2 cellular contexts compared by ENCODE assay signal in the genomic region with DNA sequence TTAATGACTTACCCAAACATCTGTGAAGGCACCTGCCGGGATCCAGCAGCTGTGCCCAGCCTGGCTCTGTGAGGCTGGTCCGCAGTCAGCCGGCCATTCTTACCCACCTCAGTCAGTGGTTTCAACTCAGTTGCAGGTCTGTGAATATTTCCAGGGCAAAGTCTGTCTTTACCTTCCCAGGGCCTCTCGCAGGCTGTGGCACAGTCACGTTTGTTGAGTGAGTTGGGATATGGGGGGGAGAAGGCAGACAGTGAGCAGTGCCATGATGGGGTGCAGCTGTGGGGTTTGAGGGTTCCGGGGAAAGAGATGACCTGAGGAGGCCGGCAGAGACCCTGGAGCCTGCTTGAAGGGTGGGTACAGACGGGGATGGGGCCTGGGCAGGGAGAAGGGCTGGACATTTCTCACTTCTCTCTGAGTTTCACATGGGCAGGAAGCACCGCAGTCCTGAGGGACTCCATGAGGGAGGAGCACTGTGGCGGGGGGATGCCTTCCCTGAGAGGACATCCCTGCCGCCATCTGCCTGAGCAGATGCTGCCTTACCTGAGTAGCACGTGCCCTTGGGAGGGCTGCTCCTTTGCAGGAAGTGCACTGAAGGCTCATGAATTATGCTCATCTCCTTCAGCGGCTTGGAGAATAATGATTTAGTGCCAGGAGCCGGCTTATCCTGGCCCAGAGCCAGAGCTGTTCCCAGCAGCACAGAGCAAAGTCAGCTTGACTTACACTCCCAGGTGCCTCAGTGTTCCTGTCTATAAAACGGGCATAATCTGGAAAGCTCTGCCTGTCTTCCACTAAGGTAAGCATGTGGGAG.
TF ChIP-seq lines count a peak whose summit lies in the region.

No MANE protein-coding gene starts in this region.

TF ChIP-seq in GM23338, 12 proteins besides CTCF, POLR2A, EP300 and RAD21 (continues in another document):
- no peak for TF ChIP-seq CREB1 (CRISPR knock-in tag; IDR thresholded peaks at IDR 0.05; ENCODE audit: low read depth)
- no peak for TF ChIP-seq JUNB (IDR thresholded peaks at IDR 0.05; ENCODE audit: unreplicated experiment)
- TF ChIP-seq, protein P1, sequence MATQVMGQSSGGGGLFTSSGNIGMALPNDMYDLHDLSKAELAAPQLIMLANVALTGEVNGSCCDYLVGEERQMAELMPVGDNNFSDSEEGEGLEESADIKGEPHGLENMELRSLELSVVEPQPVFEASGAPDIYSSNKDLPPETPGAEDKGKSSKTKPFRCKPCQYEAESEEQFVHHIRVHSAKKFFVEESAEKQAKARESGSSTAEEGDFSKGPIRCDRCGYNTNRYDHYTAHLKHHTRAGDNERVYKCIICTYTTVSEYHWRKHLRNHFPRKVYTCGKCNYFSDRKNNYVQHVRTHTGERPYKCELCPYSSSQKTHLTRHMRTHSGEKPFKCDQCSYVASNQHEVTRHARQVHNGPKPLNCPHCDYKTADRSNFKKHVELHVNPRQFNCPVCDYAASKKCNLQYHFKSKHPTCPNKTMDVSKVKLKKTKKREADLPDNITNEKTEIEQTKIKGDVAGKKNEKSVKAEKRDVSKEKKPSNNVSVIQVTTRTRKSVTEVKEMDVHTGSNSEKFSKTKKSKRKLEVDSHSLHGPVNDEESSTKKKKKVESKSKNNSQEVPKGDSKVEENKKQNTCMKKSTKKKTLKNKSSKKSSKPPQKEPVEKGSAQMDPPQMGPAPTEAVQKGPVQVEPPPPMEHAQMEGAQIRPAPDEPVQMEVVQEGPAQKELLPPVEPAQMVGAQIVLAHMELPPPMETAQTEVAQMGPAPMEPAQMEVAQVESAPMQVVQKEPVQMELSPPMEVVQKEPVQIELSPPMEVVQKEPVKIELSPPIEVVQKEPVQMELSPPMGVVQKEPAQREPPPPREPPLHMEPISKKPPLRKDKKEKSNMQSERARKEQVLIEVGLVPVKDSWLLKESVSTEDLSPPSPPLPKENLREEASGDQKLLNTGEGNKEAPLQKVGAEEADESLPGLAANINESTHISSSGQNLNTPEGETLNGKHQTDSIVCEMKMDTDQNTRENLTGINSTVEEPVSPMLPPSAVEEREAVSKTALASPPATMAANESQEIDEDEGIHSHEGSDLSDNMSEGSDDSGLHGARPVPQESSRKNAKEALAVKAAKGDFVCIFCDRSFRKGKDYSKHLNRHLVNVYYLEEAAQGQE (IDR thresholded peaks at IDR 0.05; ENCODE audit: unreplicated experiment), result no peak
- TF ChIP-seq, protein P2, sequence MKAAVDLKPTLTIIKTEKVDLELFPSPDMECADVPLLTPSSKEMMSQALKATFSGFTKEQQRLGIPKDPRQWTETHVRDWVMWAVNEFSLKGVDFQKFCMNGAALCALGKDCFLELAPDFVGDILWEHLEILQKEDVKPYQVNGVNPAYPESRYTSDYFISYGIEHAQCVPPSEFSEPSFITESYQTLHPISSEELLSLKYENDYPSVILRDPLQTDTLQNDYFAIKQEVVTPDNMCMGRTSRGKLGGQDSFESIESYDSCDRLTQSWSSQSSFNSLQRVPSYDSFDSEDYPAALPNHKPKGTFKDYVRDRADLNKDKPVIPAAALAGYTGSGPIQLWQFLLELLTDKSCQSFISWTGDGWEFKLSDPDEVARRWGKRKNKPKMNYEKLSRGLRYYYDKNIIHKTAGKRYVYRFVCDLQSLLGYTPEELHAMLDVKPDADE (IDR thresholded peaks at IDR 0.05), result no peak
- TF ChIP-seq, protein P3, sequence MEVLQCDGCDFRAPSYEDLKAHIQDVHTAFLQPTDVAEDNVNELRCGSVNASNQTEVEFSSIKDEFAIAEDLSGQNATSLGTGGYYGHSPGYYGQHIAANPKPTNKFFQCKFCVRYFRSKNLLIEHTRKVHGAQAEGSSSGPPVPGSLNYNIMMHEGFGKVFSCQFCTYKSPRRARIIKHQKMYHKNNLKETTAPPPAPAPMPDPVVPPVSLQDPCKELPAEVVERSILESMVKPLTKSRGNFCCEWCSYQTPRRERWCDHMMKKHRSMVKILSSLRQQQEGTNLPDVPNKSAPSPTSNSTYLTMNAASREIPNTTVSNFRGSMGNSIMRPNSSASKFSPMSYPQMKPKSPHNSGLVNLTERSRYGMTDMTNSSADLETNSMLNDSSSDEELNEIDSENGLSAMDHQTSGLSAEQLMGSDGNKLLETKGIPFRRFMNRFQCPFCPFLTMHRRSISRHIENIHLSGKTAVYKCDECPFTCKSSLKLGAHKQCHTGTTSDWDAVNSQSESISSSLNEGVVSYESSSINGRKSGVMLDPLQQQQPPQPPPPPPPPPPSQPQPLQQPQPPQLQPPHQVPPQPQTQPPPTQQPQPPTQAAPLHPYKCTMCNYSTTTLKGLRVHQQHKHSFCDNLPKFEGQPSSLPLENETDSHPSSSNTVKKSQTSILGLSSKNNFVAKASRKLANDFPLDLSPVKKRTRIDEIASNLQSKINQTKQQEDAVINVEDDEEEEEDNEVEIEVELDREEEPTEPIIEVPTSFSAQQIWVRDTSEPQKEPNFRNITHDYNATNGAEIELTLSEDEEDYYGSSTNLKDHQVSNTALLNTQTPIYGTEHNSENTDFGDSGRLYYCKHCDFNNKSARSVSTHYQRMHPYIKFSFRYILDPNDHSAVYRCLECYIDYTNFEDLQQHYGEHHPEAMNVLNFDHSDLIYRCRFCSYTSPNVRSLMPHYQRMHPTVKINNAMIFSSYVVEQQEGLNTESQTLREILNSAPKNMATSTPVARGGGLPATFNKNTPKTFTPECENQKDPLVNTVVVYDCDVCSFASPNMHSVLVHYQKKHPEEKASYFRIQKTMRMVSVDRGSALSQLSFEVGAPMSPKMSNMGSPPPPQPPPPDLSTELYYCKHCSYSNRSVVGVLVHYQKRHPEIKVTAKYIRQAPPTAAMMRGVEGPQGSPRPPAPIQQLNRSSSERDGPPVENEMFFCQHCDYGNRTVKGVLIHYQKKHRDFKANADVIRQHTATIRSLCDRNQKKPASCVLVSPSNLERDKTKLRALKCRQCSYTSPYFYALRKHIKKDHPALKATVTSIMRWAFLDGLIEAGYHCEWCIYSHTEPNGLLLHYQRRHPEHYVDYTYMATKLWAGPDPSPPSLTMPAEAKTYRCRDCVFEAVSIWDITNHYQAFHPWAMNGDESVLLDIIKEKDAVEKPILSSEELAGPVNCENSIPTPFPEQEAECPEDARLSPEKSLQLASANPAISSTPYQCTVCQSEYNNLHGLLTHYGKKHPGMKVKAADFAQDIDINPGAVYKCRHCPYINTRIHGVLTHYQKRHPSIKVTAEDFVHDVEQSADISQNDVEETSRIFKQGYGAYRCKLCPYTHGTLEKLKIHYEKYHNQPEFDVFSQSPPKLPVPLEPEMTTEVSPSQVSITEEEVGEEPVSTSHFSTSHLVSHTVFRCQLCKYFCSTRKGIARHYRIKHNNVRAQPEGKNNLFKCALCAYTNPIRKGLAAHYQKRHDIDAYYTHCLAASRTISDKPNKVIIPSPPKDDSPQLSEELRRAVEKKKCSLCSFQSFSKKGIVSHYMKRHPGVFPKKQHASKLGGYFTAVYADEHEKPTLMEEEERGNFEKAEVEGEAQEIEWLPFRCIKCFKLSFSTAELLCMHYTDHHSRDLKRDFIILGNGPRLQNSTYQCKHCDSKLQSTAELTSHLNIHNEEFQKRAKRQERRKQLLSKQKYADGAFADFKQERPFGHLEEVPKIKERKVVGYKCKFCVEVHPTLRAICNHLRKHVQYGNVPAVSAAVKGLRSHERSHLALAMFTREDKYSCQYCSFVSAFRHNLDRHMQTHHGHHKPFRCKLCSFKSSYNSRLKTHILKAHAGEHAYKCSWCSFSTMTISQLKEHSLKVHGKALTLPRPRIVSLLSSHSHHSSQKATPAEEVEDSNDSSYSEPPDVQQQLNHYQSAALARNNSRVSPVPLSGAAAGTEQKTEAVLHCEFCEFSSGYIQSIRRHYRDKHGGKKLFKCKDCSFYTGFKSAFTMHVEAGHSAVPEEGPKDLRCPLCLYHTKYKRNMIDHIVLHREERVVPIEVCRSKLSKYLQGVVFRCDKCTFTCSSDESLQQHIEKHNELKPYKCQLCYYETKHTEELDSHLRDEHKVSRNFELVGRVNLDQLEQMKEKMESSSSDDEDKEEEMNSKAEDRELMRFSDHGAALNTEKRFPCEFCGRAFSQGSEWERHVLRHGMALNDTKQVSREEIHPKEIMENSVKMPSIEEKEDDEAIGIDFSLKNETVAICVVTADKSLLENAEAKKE (CRISPR knock-in tag; IDR thresholded peaks at IDR 0.05), result no peak
- TF ChIP-seq ZNF331 (CRISPR knock-in tag; IDR thresholded peaks at IDR 0.05; ENCODE audit: low read depth), result no peak
- no peak for TF ChIP-seq ZNF114 (CRISPR knock-in tag; IDR thresholded peaks at IDR 0.05)

TF ChIP-seq in HepG2, 621 proteins besides CTCF, POLR2A, EP300 and RAD21 (continues in another document):
- TF ChIP-seq ZNF839 (CRISPR knock-in tag; IDR thresholded peaks at IDR 0.05; ENCODE audit: borderline replicate concordance), result no peak
- TF ChIP-seq SOX13 (IDR thresholded peaks at IDR 0.05), result no peak
- 0 out of 4 replicates have a peak, but pooled peaks of 1 of the 2 experiments have one; percentile 14 for TF ChIP-seq SOX13 (CRISPR knock-in tag; conservative IDR thresholded peaks at IDR 0.05 in 1 of 2, IDR thresholded peaks at IDR 0.05 in 1 of 2)
- no peak for TF ChIP-seq NONO (IDR thresholded peaks at IDR 0.05)
- TF ChIP-seq NONO (CRISPR knock-in tag; conservative IDR thresholded peaks at IDR 0.05), result no peak
- no peak for TF ChIP-seq NCOA1 (CRISPR knock-in tag; IDR thresholded peaks at IDR 0.05)
- no peak for TF ChIP-seq ZNF788 (CRISPR knock-in tag; IDR thresholded peaks at IDR 0.05; ENCODE audit: borderline replicate concordance)
- TF ChIP-seq RARG (CRISPR knock-in tag; IDR thresholded peaks at IDR 0.05; ENCODE audit: low read depth), result no peak
- TF ChIP-seq BRD4 (CRISPR knock-in tag; IDR thresholded peaks at IDR 0.05), result 0 out of 2 replicates have a peak, but pooled peaks have one; percentile 8
- no peak for TF ChIP-seq KAT7 (CRISPR knock-in tag; IDR thresholded peaks at IDR 0.05; ENCODE audit: borderline replicate concordance)
- TF ChIP-seq ZNF557 (CRISPR knock-in tag; IDR thresholded peaks at IDR 0.05), result no peak
- TF ChIP-seq ZNF3 (CRISPR knock-in tag; IDR thresholded peaks at IDR 0.05), result peak; percentile 73; the same call in 1 of the 2 replicates
- peak; percentile 75 for TF ChIP-seq HNF4A (CRISPR knock-in tag; IDR thresholded peaks at IDR 0.05)
- TF ChIP-seq NFKB2 (CRISPR knock-in tag; IDR thresholded peaks at IDR 0.05; ENCODE audit: borderline replicate concordance), result 0 out of 2 replicates have a peak, but pooled peaks have one; percentile 23
- TF ChIP-seq CHD4 (IDR thresholded peaks at IDR 0.05; ENCODE audit: borderline replicate concordance, low read length), result 0 out of 2 replicates have a peak, but pooled peaks have one; percentile 24
- TF ChIP-seq, protein P4, sequence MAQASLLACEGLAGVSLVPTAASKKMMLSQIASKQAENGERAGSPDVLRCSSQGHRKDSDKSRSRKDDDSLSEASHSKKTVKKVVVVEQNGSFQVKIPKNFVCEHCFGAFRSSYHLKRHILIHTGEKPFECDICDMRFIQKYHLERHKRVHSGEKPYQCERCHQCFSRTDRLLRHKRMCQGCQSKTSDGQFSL (CRISPR knock-in tag; IDR thresholded peaks at IDR 0.05), result peak; percentile 78; the same call in 1 of the 2 replicates
- TF ChIP-seq, protein P5, sequence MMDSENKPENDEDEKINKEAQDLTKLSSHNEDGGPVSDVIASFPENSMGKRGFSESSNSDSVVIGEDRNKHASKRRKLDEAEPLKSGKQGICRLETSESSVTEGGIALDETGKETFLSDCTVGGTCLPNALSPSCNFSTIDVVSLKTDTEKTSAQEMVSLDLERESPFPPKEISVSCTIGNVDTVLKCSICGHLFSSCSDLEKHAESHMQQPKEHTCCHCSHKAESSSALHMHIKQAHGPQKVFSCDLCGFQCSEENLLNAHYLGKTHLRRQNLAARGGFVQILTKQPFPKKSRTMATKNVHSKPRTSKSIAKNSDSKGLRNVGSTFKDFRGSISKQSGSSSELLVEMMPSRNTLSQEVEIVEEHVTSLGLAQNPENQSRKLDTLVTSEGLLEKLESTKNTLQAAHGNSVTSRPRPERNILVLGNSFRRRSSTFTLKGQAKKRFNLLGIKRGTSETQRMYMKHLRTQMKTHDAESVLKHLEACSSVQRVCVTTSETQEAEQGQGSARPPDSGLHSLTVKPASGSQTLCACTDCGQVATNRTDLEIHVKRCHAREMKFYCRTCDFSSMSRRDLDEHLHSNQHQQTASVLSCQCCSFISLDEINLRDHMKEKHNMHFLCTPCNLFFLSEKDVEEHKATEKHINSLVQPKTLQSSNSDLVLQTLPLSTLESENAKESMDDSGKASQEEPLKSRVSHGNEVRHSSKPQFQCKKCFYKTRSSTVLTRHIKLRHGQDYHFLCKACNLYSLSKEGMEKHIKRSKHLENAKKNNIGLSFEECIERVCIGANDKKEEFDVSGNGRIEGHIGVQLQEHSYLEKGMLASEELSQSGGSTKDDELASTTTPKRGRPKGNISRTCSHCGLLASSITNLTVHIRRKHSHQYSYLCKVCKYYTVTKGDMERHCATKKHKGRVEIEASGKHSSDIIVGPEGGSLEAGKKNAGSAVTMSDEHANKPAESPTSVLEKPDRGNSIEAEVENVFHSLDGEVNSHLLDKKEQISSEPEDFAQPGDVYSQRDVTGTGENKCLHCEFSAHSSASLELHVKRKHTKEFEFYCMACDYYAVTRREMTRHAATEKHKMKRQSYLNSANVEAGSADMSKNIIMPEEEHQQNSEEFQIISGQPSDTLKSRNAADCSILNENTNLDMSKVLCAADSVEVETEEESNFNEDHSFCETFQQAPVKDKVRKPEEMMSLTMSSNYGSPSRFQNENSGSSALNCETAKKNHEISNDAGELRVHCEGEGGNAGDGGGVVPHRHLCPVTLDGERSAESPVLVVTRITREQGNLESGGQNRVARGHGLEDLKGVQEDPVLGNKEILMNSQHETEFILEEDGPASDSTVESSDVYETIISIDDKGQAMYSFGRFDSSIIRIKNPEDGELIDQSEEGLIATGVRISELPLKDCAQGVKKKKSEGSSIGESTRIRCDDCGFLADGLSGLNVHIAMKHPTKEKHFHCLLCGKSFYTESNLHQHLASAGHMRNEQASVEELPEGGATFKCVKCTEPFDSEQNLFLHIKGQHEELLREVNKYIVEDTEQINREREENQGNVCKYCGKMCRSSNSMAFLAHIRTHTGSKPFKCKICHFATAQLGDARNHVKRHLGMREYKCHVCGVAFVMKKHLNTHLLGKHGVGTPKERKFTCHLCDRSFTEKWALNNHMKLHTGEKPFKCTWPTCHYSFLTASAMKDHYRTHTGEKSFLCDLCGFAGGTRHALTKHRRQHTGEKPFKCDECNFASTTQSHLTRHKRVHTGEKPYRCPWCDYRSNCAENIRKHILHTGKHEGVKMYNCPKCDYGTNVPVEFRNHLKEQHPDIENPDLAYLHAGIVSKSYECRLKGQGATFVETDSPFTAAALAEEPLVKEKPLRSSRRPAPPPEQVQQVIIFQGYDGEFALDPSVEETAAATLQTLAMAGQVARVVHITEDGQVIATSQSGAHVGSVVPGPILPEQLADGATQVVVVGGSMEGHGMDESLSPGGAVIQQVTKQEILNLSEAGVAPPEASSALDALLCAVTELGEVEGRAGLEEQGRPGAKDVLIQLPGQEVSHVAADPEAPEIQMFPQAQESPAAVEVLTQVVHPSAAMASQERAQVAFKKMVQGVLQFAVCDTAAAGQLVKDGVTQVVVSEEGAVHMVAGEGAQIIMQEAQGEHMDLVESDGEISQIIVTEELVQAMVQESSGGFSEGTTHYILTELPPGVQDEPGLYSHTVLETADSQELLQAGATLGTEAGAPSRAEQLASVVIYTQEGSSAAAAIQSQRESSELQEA (CRISPR knock-in tag; IDR thresholded peaks at IDR 0.05; ENCODE audit: not compliant biosample characterization), result no peak
- no peak for TF ChIP-seq ELF4 (CRISPR knock-in tag; IDR thresholded peaks at IDR 0.05; ENCODE audit: borderline replicate concordance)
- no peak for TF ChIP-seq TP53 (CRISPR knock-in tag; conservative IDR thresholded peaks at IDR 0.05)
- TF ChIP-seq NRL (CRISPR knock-in tag; IDR thresholded peaks at IDR 0.05; ENCODE audit: borderline replicate concordance), result peak; percentile 46; the same call in 1 of the 2 replicates
- TF ChIP-seq ZNF549 (CRISPR knock-in tag; IDR thresholded peaks at IDR 0.05), result 0 out of 2 replicates have a peak, but pooled peaks have one; percentile 49
